Comparison of ENCODE assay signal across 8 cellular contexts in the genomic region with DNA sequence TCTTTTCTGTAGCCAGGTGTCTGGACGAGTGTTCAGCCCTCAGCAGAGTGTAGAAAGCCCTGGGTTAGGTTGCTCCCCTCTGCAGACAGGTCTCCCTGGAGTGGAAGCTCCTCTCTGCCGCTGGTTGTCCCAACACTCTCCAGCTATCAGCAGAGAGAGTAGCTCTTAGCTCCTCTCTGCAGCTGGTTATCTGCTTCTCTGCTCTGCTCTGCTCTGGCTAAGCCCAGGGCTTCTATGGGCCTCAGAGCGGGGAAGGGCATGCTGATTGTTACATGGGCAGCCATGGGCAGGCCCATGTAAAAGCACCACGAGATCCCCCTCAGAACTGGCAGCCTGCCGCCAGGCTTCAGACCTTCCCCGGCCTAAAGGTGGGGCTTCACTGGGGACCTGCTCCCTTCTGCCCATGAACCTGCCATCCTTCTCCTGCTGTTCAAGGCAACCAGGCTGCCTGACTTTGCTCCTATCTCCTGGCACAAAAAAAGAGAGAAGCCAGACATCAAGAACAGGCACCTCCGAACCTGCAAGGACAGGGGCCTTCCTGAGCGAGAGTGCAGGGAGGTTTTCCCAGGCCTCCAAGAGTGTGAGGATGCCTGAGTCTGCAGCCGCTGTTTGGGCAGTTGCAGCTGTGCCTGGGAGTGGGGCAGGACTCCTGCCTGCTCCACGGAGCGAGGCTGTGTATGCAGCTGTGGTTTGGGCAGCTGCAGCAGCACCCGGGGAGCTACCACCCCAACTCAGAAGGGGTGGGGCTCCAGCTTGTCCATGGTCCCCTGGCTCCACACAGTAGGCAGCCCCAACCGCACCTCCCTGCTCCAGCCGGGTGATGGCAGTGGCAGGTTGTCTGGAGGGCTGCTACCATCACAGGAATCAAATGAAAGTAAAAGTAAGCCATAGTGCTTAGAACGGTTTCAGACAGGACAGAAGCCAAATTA.
DNase-seq lines count a peak whose midpoint lies in the region; ATAC-seq and TF ChIP-seq lines count a peak whose summit lies in the region.

No MANE protein-coding gene starts in this region.

- H3K27ac ChIP-seq in breast epithelium, result no peak overlapping the region

- H3K9me3 ChIP-seq in T-helper 17 cell (ENCODE audit: control insufficient read depth, low read length, poor library complexity, severe bottlenecking) (no peaks in the 10 kb centered on the region), breast epithelium (no peaks in the 10 kb centered on the region)

- H3K4me1 ChIP-seq in breast epithelium, result no peaks in the 10 kb centered on the region

- no peaks in the 10 kb centered on the region for H3K27me3 ChIP-seq in breast epithelium

- no peaks in the 10 kb centered on the region for H3K36me3 ChIP-seq in breast epithelium

- H3K27ac Mint-ChIP-seq in T-helper 17 cell (no peak overlapping the region), glutamatergic neuron (ENCODE audit: unreplicated experiment) (no peak overlapping the region)

- ATAC-seq in HG02852 (IDR thresholded peaks at IDR 0.05; ENCODE audit: unreplicated experiment) (peak; percentile 88), T-helper 17 cell (peak; percentile 92)

- H3K4me3 Mint-ChIP-seq in T-helper 17 cell (peak overlapping the region; percentile 8), glutamatergic neuron (ENCODE audit: unreplicated experiment) (no peak overlapping the region)

- no peaks in the 10 kb centered on the region for H3K27me3 Mint-ChIP-seq in T-helper 17 cell
- no peaks in the 10 kb centered on the region for H3K27me3 Mint-ChIP-seq in glutamatergic neuron (ENCODE audit: unreplicated experiment)

- H3K4me1 Mint-ChIP-seq in T-helper 17 cell (no peaks in the 10 kb centered on the region), glutamatergic neuron (ENCODE audit: low read depth, unreplicated experiment) (no peaks in the 10 kb centered on the region)

- H3K36me3 Mint-ChIP-seq in T-helper 17 cell (ENCODE audit: low read depth) (no peaks in the 10 kb centered on the region), glutamatergic neuron (ENCODE audit: unreplicated experiment) (no peaks in the 10 kb centered on the region)

- DNase-seq in EH (ENCODE audit: low read depth) (peak; percentile 6), T-helper 17 cell (peak in 1 of 3 donors; percentile 9), medulla oblongata (ENCODE audit: extremely low spot score) (peak; percentile 60), NCI-H187 (lab: John Stamatoyannopoulos, UW) (no peak), glutamatergic neuron (no peak), breast epithelium (ENCODE audit: low spot score in 2 of 2) (no peak)
- DNase-seq in effector CD8-positive, alpha-beta T cell (lab: John Stamatoyannopoulos, UW), result no peak

- intact Hi-C loops in breast epithelium (cut with DNase I; ENCODE audit: low total_unique reads), result no loop called here

- TF ChIP-seq CTCF in glutamatergic neuron (IDR thresholded peaks at IDR 0.05; ENCODE audit: partially characterized antibody, unreplicated experiment) (no peak), breast epithelium (IDR thresholded peaks at IDR 0.05) (no peak)

- no peaks in the 10 kb centered on the region for H3K9me3 Mint-ChIP-seq in glutamatergic neuron (ENCODE audit: unreplicated experiment)

- no peak overlapping the region for H3K4me3 ChIP-seq in breast epithelium

- TF ChIP-seq POLR2A in breast epithelium (IDR thresholded peaks at IDR 0.05), result no peak

Comparison
In these comparisons a context has a peak if more than half of its experiments do, and no peak if none do; other contexts are left out.
1. DNase-seq: peak in EH (single experiment) and medulla oblongata (single experiment); none in NCI-H187 (0 of 2), glutamatergic neuron (single experiment), effector CD8-positive, alpha-beta T cell (single experiment) and breast epithelium (0 of 2).